In genomic region chr1:151347523-151348246, GRCh38 we compare ENCODE assay signal across 8 cellular contexts. TPM values are rescaled to one million over a fixed set of nuclear protein-coding genes. Genes with fewer than 3 reads are reported as not detected.
DNase-seq lines count a peak whose midpoint lies in the region; ATAC-seq and TF ChIP-seq lines count a peak whose summit lies in the region.

No MANE protein-coding gene starts in this region.

- H3K4me2 ChIP-seq in mammary epithelial cell (ENCODE audit: insufficient read depth, low read depth, low read length): peak overlapping the region; percentile 71

- POLR2A ChIA-PET in CD4-positive, alpha-beta memory T cell (lab: Charles Lee; ENCODE audit: partially characterized antibody): interaction anchor here (0.5 to 2.2 kb wide), 6 partner anchors 11 to 158 kb away, joined by 3 to 23 read pairs (median 4); partner anchors contain the start of genes PI4KB, PSMB4 and VPS72
- POLR2A ChIA-PET in naive thymus-derived CD8-positive, alpha-beta T cell (lab: Charles Lee): interaction anchor here (1.0 to 1.6 kb wide), 6 partner anchors 20 to 66 kb away, joined by 3 to 9 read pairs (median 4); partner anchors contain the start of genes PI4KB, PSMB4 and ZNF687

- peaks cover 25% of the 10 kb centered on the region for H3K36me3 ChIP-seq in CD4-positive, alpha-beta memory T cell (ENCODE audit: insufficient read depth, low read length)
- peaks cover 3% of the 10 kb centered on the region for H3K36me3 ChIP-seq in mammary epithelial cell (ENCODE audit: insufficient read depth, low read length)

- peaks cover 17 to 40% of the 10 kb centered on the region in 2 donors for H3K36me3 Mint-ChIP-seq in CD4-positive, alpha-beta memory T cell
- peaks cover 0 to 37% (median 4%) of the 10 kb centered on the region in 3 donors for H3K36me3 Mint-ChIP-seq in naive thymus-derived CD8-positive, alpha-beta T cell

- H2AFZ ChIP-seq in mammary epithelial cell (ENCODE audit: low read depth, low read length): peak overlapping the region; percentile 96

- no peaks in the 10 kb centered on the region for H4K20me1 ChIP-seq in mammary epithelial cell (ENCODE audit: insufficient read depth, low read length)

- CTCF ChIA-PET in CD4-positive, alpha-beta memory T cell (lab: Charles Lee; ENCODE audit: partially characterized antibody): no interaction called here
- CTCF ChIA-PET in mammary epithelial cell (lab: Charles Lee; ENCODE audit: low non-redundant PET): no interaction called here

- WGBS in mammary epithelial cell (ENCODE audit: low coverage, missing lambda C conversion rate): 35% methylated on average over 12 of the region's 12 CpGs

- dilution Hi-C loops in mammary epithelial cell (cut with HindIII; ENCODE audit: low sequenced_read_pairs): no loop called here

- peak overlapping the region; percentile 90 to 98 (median 94) for H3K4me3 Mint-ChIP-seq in CD4-positive, alpha-beta memory T cell
- peak overlapping the region; percentile 91 to 99 (median 96) for H3K4me3 Mint-ChIP-seq in naive thymus-derived CD8-positive, alpha-beta T cell

- H3K9me3 ChIP-seq in CD4-positive, alpha-beta memory T cell (ENCODE audit: control insufficient read depth in 1 of 2, low read length in 2 of 2): no peaks in the 10 kb centered on the region
- H3K9me3 ChIP-seq in mammary epithelial cell (replicated peaks; ENCODE audit: insufficient read depth, low read length): peaks cover 3% of the 10 kb centered on the region

- TF ChIP-seq CTCF in mammary epithelial cell (conservative IDR thresholded peaks at IDR 0.05 in 1 of 2, IDR thresholded peaks at IDR 0.05 in 1 of 2; ENCODE audit: extremely low read depth in 1 of 2, insufficient read depth in 1 of 2, low read depth in 1 of 2, low read length in 2 of 2): no peak

- H3K9ac ChIP-seq in mammary epithelial cell (ENCODE audit: insufficient read depth, low read length): peak overlapping the region; percentile 100

- in situ Hi-C loops in mammary epithelial cell (cut with MboI; ENCODE audit: low sequenced_read_pairs in 2 of 2): loop anchor here in 1 of 2 donors (5.0 kb wide), 1 partner anchor 40 kb away; no protein-coding TSS in a partner anchor

- intact Hi-C loops in CD4-positive, alpha-beta memory T cell (cut with micrococcal nuclease): loop anchor here (1.0 to 10.0 kb wide), 7 partner anchors 20 to 273 kb away; partner anchors contain the start of genes GABPB2, PI4KB, PIP5K1A and PSMB4
- intact Hi-C loops in mammary epithelial cell (cut with micrococcal nuclease): loop anchor here (2.0 to 5.0 kb wide), 2 partner anchors 387 to 490 kb away; partner anchors contain the start of gene C2CD4D

- H3K79me2 ChIP-seq in mammary epithelial cell (ENCODE audit: insufficient read depth, low read length): peaks cover 13% of the 10 kb centered on the region

- no TSS peak for BruUV-seq in mammary epithelial cell (replicated peaks; lab: Mats Ljungman, UMichigan)

- H3K9me3 Mint-ChIP-seq in CD4-positive, alpha-beta memory T cell: peaks cover 0 to 6% (median 0%) of the 10 kb centered on the region in 8 donors
- H3K9me3 Mint-ChIP-seq in naive thymus-derived CD8-positive, alpha-beta T cell: peaks cover 0 to 4% (median 0%) of the 10 kb centered on the region in 9 donors

- H3K27ac ChIP-seq in CD4-positive, alpha-beta memory T cell (ENCODE audit: low read depth, low read length): peak overlapping the region; percentile 97
- peak overlapping the region; percentile 100 for H3K27ac ChIP-seq in mammary epithelial cell (ENCODE audit: insufficient read depth, low read depth, low read length)

- no peaks in the 10 kb centered on the region for H3K27me3 ChIP-seq in CD4-positive, alpha-beta memory T cell (ENCODE audit: insufficient read depth, low read length)
- no peaks in the 10 kb centered on the region for H3K27me3 ChIP-seq in mammary epithelial cell (ENCODE audit: insufficient read depth, low read length)

- DNase-seq in CD4-positive, alpha-beta memory T cell: no peak
- peak; percentile 12 for DNase-seq in HK-2 (ENCODE audit: unreplicated experiment)
- no peak for DNase-seq in mammary epithelial cell
- no peak for DNase-seq in naive thymus-derived CD8-positive, alpha-beta T cell
- DNase-seq in COLO829 (ENCODE audit: low spot score): no peak
- DNase-seq in SHP77 treated with DMSO at 0.1 percent for 48 hours (lab: John Stamatoyannopoulos, UW): no peak
- DNase-seq in stimulated activated naive CD4-positive, alpha-beta T cell (lab: John Stamatoyannopoulos, UW): no peak

- H3K4me1 Mint-ChIP-seq in CD4-positive, alpha-beta memory T cell: peaks cover 22 to 41% (median 31%) of the 10 kb centered on the region in 4 donors
- peaks cover 15 to 42% (median 39%) of the 10 kb centered on the region in 4 donors for H3K4me1 Mint-ChIP-seq in naive thymus-derived CD8-positive, alpha-beta T cell

- no peaks in the 10 kb centered on the region for H3K27me3 Mint-ChIP-seq in CD4-positive, alpha-beta memory T cell
- no peaks in the 10 kb centered on the region for H3K27me3 Mint-ChIP-seq in naive thymus-derived CD8-positive, alpha-beta T cell

- peak overlapping the region; percentile 96 to 100 (median 98) for H3K27ac Mint-ChIP-seq in CD4-positive, alpha-beta memory T cell
- peak overlapping the region; percentile 98 to 99 (median 99) for H3K27ac Mint-ChIP-seq in naive thymus-derived CD8-positive, alpha-beta T cell

- ATAC-seq in naive thymus-derived CD8-positive, alpha-beta T cell: peak in 1 of 2 donors; percentile 7
- ATAC-seq in HG03097 (IDR thresholded peaks at IDR 0.05; ENCODE audit: low FRiP score, unreplicated experiment): no peak

- H3K4me1 ChIP-seq in CD4-positive, alpha-beta memory T cell (ENCODE audit: insufficient read depth, low read length): peaks cover 28% of the 10 kb centered on the region
- peaks cover 15% of the 10 kb centered on the region for H3K4me1 ChIP-seq in mammary epithelial cell (ENCODE audit: insufficient read depth, low read length)

- peak overlapping the region; percentile 59 to 71 for H3K4me3 ChIP-seq in CD4-positive, alpha-beta memory T cell (ENCODE audit: low read length in 2 of 2)
- peak overlapping the region; percentile 33 to 93 (median 40) for H3K4me3 ChIP-seq in mammary epithelial cell (replicated peaks in 1 of 3; ENCODE audit: insufficient read depth in 1 of 3, low read depth in 2 of 3, low read length in 3 of 3)

RNA-seq across cellular contexts. Expression of gene RFX5, which starts 0.6 kb away (rescaled TPM):
- total RNA-seq in CD4-positive, alpha-beta memory T cell: 10 to 100 TPM; 56.3 to 64.3 TPM
- polyA plus RNA-seq in CD4-positive, alpha-beta memory T cell: 10 to 100 TPM; 32.1 to 33.6 TPM
- 10 to 100 TPM; 45.5 to 45.9 TPM for total RNA-seq in mammary epithelial cell
- polyA plus RNA-seq in mammary epithelial cell: 28.5 TPM
- 33.7 TPM for polyA minus RNA-seq in mammary epithelial cell
- 10 to 100 TPM; 64.5 to 68.3 TPM for total RNA-seq in naive thymus-derived CD8-positive, alpha-beta T cell
- polyA plus RNA-seq in naive thymus-derived CD8-positive, alpha-beta T cell: 10 to 100 TPM; 22.8 to 38.8 (median 23.9) TPM

RNA-seq across cellular contexts. Expression of gene PI4KB, which starts 20.5 kb away (rescaled TPM):
- 10 to 100 TPM; 87.2 to 97.4 TPM for total RNA-seq in CD4-positive, alpha-beta memory T cell
- 10 to 100 TPM; 56.6 to 68.8 TPM for polyA plus RNA-seq in CD4-positive, alpha-beta memory T cell
- total RNA-seq in mammary epithelial cell: 10 to 100 TPM; 46.7 to 58.3 TPM
- polyA plus RNA-seq in mammary epithelial cell: 57.9 TPM
- polyA minus RNA-seq in mammary epithelial cell: 135 TPM
- 10 to 100 TPM; 91.8 to 96.6 TPM for total RNA-seq in naive thymus-derived CD8-positive, alpha-beta T cell
- 10 to 100 TPM; 42.4 to 63.3 (median 52.3) TPM for polyA plus RNA-seq in naive thymus-derived CD8-positive, alpha-beta T cell

RNA-seq across cellular contexts. Expression of gene SELENBP1, which starts 24.8 kb away (rescaled TPM):
- total RNA-seq in CD4-positive, alpha-beta memory T cell: not detected
- not detected for polyA plus RNA-seq in CD4-positive, alpha-beta memory T cell
- 1 to 10 TPM in 1 of 2 donors, not detected in 1; 2.8 TPM for total RNA-seq in mammary epithelial cell
- polyA plus RNA-seq in mammary epithelial cell: not detected
- not detected for polyA minus RNA-seq in mammary epithelial cell
- not detected for total RNA-seq in naive thymus-derived CD8-positive, alpha-beta T cell
- not detected for polyA plus RNA-seq in naive thymus-derived CD8-positive, alpha-beta T cell

RNA-seq across cellular contexts. Expression of gene PSMB4, which starts 51.7 kb away (rescaled TPM):
- total RNA-seq in CD4-positive, alpha-beta memory T cell: 100 to 1,000 TPM; 189 to 202 TPM
- 10 to 100 TPM; 68.2 to 85.7 TPM for polyA plus RNA-seq in CD4-positive, alpha-beta memory T cell
- 100 to 1,000 TPM; 239 to 352 TPM for total RNA-seq in mammary epithelial cell
- 412 TPM for polyA plus RNA-seq in mammary epithelial cell
- 418 TPM for polyA minus RNA-seq in mammary epithelial cell
- 100 to 1,000 TPM; 224 to 230 TPM for total RNA-seq in naive thymus-derived CD8-positive, alpha-beta T cell
- polyA plus RNA-seq in naive thymus-derived CD8-positive, alpha-beta T cell: 10 to 100 TPM; 47.4 to 57.5 (median 57.3) TPM
